In the genomic region with DNA sequence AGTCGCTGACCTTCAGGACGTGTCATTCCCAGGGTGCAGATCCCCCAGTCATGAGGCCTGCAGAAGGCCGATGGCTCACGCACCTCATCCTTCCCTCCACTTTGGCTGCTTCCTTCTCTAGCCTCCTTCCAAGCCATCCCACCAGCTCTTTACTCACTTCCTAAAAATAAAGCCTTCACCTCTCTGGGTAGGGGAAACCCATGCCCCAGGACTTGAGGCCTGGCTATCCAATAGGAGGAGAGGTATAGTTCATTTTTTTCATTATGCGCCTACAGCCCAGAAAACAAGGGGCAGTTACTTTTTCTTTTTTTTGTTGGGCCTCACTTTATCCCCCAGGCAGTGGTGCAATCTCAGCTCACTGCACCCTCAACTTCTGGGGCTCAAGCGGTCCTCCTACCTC, we compare ENCODE assay signal across 11 cellular contexts.
DNase-seq lines count a peak whose midpoint lies in the region; ATAC-seq and TF ChIP-seq lines count a peak whose summit lies in the region.
"Had no signal": no experiment of that assay in that cellular context is flagged by ENCODE, and none has a peak within 500 bp of the region (broad histone marks: within the 10 kb centered on the region; RNA-seq: fewer than 3 reads in every experiment).

No MANE protein-coding gene starts in this region.

- H3K9me3 Mint-ChIP-seq in CD14-positive monocyte (peaks cover 10 to 28% (median 21%) of the 10 kb centered on the region in 7 donors), Caco-2 (ENCODE audit: unreplicated experiment) (peaks cover 22% of the 10 kb centered on the region)

- peaks cover 0 to 2% of the 10 kb centered on the region in 2 donors for H3K36me3 Mint-ChIP-seq in CD14-positive monocyte
- H3K36me3 Mint-ChIP-seq in Caco-2 (ENCODE audit: insufficient read depth, unreplicated experiment), result no peaks in the 10 kb centered on the region

- H4K20me1 ChIP-seq in BLaER1 (no peaks in the 10 kb centered on the region), PC-3 (ENCODE audit: low read length) (no peaks in the 10 kb centered on the region)

- H3K27me3 ChIP-seq in BLaER1 (no peaks in the 10 kb centered on the region), PC-3 (ENCODE audit: low read length) (no peaks in the 10 kb centered on the region), Caco-2 (replicated peaks; ENCODE audit: control insufficient read depth, insufficient read depth, low read length) (no peaks in the 10 kb centered on the region), H7 (ENCODE audit: control insufficient read depth, insufficient read depth, low read length) (no peaks in the 10 kb centered on the region)
- H3K27me3 ChIP-seq: BE2C had no signal

- DNase-seq in CD14-positive monocyte (ENCODE audit: low spot score) (no peak), PC-3 (no peak), mesenteric fat pad (ENCODE audit: low spot score) (peak; percentile 30), Caco-2 (no peak), H7 (no peak)
- DNase-seq in stimulated activated CD4-positive, alpha-beta T cell treated with anti-CD3 and anti-CD28 coated beads, Interleukin-4, amount 100 ng/mL, for 24 hours, result no peak
- DNase-seq: Karpas-422 had no signal

- H3K4me1 Mint-ChIP-seq in CD14-positive monocyte (peaks cover 36% of the 10 kb centered on the region), Caco-2 (ENCODE audit: low read depth, unreplicated experiment) (no peaks in the 10 kb centered on the region)

- no peak overlapping the region for H2AFZ ChIP-seq in PC-3 (ENCODE audit: low read length)

- intact Hi-C loops in CD14-positive monocyte (cut with micrococcal nuclease) (loop anchor here in 1 of 2 donors (5.0 kb wide), 1 partner anchor 90 kb away; the partner anchor contains the start of gene B3GNT2), PC-3 (cut with micrococcal nuclease) (no loop called here), Caco-2 (cut with micrococcal nuclease; ENCODE audit: unreplicated experiment) (no loop called here)

- H3K9ac ChIP-seq in BLaER1, result no peak overlapping the region
- H3K9ac ChIP-seq in PC-3 (ENCODE audit: low read length), result no peak overlapping the region

- H3K27ac ChIP-seq in BLaER1, result peak overlapping the region; percentile 8; the same call in 1 of the 2 replicates
- peak overlapping the region; percentile 14; the same call in 1 of the 2 replicates for H3K27ac ChIP-seq in PC-3 (ENCODE audit: low read length)
- H3K27ac ChIP-seq: SK-N-MC had no signal

- no peak overlapping the region for H3K4me3 Mint-ChIP-seq in CD14-positive monocyte
- H3K4me3 Mint-ChIP-seq in Caco-2 (ENCODE audit: unreplicated experiment), result no peak overlapping the region

- peaks cover 40% of the 10 kb centered on the region for H3K4me1 ChIP-seq in BLaER1
- peaks cover 16% of the 10 kb centered on the region for H3K4me1 ChIP-seq in PC-3 (ENCODE audit: insufficient read depth, low read length)
- H3K4me1 ChIP-seq in Caco-2, result no peaks in the 10 kb centered on the region; the same call in 1 of the 2 replicates

- H3K27me3 Mint-ChIP-seq in CD14-positive monocyte (ENCODE audit: low read depth in 3 of 3) (peaks cover 0 to 1% (median 0%) of the 10 kb centered on the region in 3 donors), Caco-2 (ENCODE audit: insufficient read depth, unreplicated experiment) (no peaks in the 10 kb centered on the region)

- no peaks in the 10 kb centered on the region for H3K36me3 ChIP-seq in BLaER1
- no peaks in the 10 kb centered on the region for H3K36me3 ChIP-seq in PC-3 (ENCODE audit: low read depth, low read length)
- H3K36me3 ChIP-seq in Caco-2 (ENCODE audit: control insufficient read depth, insufficient read depth, low read length), result no peaks in the 10 kb centered on the region
- no peaks in the 10 kb centered on the region for H3K36me3 ChIP-seq in H7 (replicated peaks; ENCODE audit: control insufficient read depth, insufficient read depth, low read length)
- H3K36me3 ChIP-seq: BE2C had no signal

- CTCF ChIA-PET in PC-3 (lab: Charles Lee), result no interaction called here
- CTCF ChIA-PET in Caco-2 (lab: Charles Lee), result no interaction called here

- H3K4me3 ChIP-seq in BLaER1 (no peak overlapping the region), PC-3 (ENCODE audit: low read length) (no peak overlapping the region), Caco-2 (ENCODE audit: low read depth, low read length) (no peak overlapping the region), H7 (ENCODE audit: insufficient read depth, low read depth, low read length) (no peak overlapping the region)
- H3K4me3 ChIP-seq: SK-N-MC had no signal

- peaks cover 40% of the 10 kb centered on the region for H3K9me3 ChIP-seq in BLaER1
- no peaks in the 10 kb centered on the region for H3K9me3 ChIP-seq in PC-3 (ENCODE audit: low read length)
- peaks cover 20% of the 10 kb centered on the region for H3K9me3 ChIP-seq in Caco-2
- H3K9me3 ChIP-seq: BE2C had no signal

- POLR2A ChIA-PET in PC-3 (lab: Charles Lee; ENCODE audit: unreplicated experiment) (no interaction called here), Caco-2 (lab: Charles Lee) (interaction anchor here (0.6 kb wide), 1 partner anchor 20 kb away, joined by 5 read pairs; no protein-coding TSS in a partner anchor)

- peak overlapping the region in 6 of 7 donors; percentile 40 to 83 (median 72) for H3K27ac Mint-ChIP-seq in CD14-positive monocyte
- no peak overlapping the region for H3K27ac Mint-ChIP-seq in Caco-2 (ENCODE audit: unreplicated experiment)

- no peak for TF ChIP-seq CTCF in CD14-positive monocyte (IDR thresholded peaks at IDR 0.05)
- TF ChIP-seq CTCF in PC-3 (conservative IDR thresholded peaks at IDR 0.05; ENCODE audit: low read depth, low read length), result no peak
- no peak for TF ChIP-seq CTCF in Caco-2 (IDR thresholded peaks at IDR 0.05; ENCODE audit: insufficient read depth in 1 of 2, low read depth in 1 of 2, low read length in 1 of 2, severe bottlenecking in 1 of 2, unreplicated experiment in 1 of 2)

- ATAC-seq in PC-3, result no peak
- ATAC-seq: Panc1 had no signal

- no peaks in the 10 kb centered on the region for H3K9me2 ChIP-seq in PC-3 (replicated peaks; ENCODE audit: low read length)

- H3K4me2 ChIP-seq in BLaER1 (peak overlapping the region; percentile 68), PC-3 (ENCODE audit: low read length) (no peak overlapping the region)

- no TSS peak for BruUV-seq in PC-3 (replicated peaks; lab: Mats Ljungman, UMichigan)
- BruUV-seq in Caco-2 (replicated peaks; lab: Mats Ljungman, UMichigan), result no TSS peak

- H3F3A ChIP-seq in PC-3 (ENCODE audit: low read length, unreplicated experiment), result no peaks in the 10 kb centered on the region

- no peaks in the 10 kb centered on the region for H3K79me2 ChIP-seq in PC-3 (ENCODE audit: low read length)
